ENCODE assay signal across 15 cellular contexts in the genomic region with DNA sequence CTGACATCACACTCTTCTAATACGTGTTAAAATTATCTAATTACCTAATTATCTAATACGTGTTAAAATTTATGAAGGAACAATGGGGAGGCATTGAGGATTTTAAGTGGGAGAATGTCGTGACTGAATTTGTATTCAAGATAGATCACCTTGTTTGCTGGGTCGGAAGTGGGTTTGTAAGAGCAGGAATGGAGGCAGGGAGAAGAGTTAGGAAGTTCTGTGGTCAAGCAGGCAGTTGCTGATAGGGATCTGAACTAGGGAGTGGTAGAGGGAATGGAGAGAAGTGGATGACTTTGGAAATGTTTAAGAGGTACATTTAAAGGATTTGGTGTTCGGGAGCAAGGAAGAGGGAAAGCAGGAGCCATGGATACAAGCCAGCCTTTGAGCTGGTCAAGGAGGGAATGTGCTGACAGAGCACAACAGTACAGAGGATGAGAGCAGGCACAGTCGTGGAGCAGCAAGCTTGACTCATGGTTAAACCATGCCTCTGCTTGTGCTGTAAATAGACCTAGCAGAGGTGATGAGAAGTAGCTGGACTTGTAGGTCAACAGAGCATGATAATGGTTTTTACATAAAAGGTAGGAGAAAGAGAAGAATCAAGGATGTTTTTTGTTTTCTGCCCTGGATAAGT. TPM values are rescaled to one million over a fixed set of nuclear protein-coding genes. Genes with fewer than 3 reads are reported as not detected.
DNase-seq lines count a peak whose midpoint lies in the region; ATAC-seq, FAIRE-seq and TF ChIP-seq lines count a peak whose summit lies in the region.
"Had no signal": no experiment of that assay in that cellular context is flagged by ENCODE, and none has a peak within 500 bp of the region (broad histone marks: within the 10 kb centered on the region; RNA-seq: fewer than 3 reads in every experiment).

No MANE protein-coding gene starts in this region.

- TF ChIP-seq EP300 in A549 (IDR thresholded peaks at IDR 0.05) (no peak), gastroesophageal sphincter (IDR thresholded peaks at IDR 0.05) (no peak)

- H3K4me2 ChIP-seq in A549, result no peak overlapping the region

- intact Hi-C loops in activated CD8-positive, alpha-beta T cell treated with anti-CD3 and anti-CD28 coated beads for 36 hours (cut with micrococcal nuclease), result no loop called here

- peaks cover 6% of the 10 kb centered on the region for H3K27me3 ChIP-seq in gastroesophageal sphincter
- H3K27me3 ChIP-seq: ascending aorta, BE2C had no signal

- no peaks in the 10 kb centered on the region for H3K36me3 ChIP-seq in gastroesophageal sphincter
- H3K36me3 ChIP-seq: ascending aorta, BE2C had no signal

- H3K27me3 Mint-ChIP-seq in HFFc6 (ENCODE audit: insufficient read depth), result no peaks in the 10 kb centered on the region; the same call in 1 of the 2 replicates
- H3K27me3 Mint-ChIP-seq in activated T-helper 17 cell treated with anti-CD3 and anti-CD28 coated beads, Interleukin-2, amount 50 U/mL, for 72 hours, result no peaks in the 10 kb centered on the region
- H3K27me3 Mint-ChIP-seq in activated CD8-positive, alpha-beta T cell treated with anti-CD3 and anti-CD28 coated beads for 36 hours, result no peaks in the 10 kb centered on the region

- H3K9me3 Mint-ChIP-seq in HFFc6, result no peaks in the 10 kb centered on the region
- H3K9me3 Mint-ChIP-seq in activated T-helper 17 cell treated with anti-CD3 and anti-CD28 coated beads, Interleukin-2, amount 50 U/mL, for 72 hours, result no peaks in the 10 kb centered on the region
- no peaks in the 10 kb centered on the region for H3K9me3 Mint-ChIP-seq in activated CD8-positive, alpha-beta T cell treated with anti-CD3 and anti-CD28 coated beads for 36 hours

- H3K36me3 Mint-ChIP-seq in HFFc6 (ENCODE audit: low read depth), result no peaks in the 10 kb centered on the region
- peaks cover 5% of the 10 kb centered on the region for H3K36me3 Mint-ChIP-seq in activated T-helper 17 cell treated with anti-CD3 and anti-CD28 coated beads, Interleukin-2, amount 50 U/mL, for 72 hours (ENCODE audit: low read depth)
- peaks cover 8% of the 10 kb centered on the region for H3K36me3 Mint-ChIP-seq in activated CD8-positive, alpha-beta T cell treated with anti-CD3 and anti-CD28 coated beads for 36 hours (ENCODE audit: low read depth)

- no peak for FAIRE-seq in A549 (lab: Jason Lieb, UNC)
- FAIRE-seq: endometrium, GM18507 had no signal

- TF ChIP-seq POLR2A in A549 (IDR thresholded peaks at IDR 0.05; ENCODE audit: low read length) (no peak), gastroesophageal sphincter (IDR thresholded peaks at IDR 0.05) (no peak)

- H3K9me3 ChIP-seq in A549 (no peaks in the 10 kb centered on the region), gastroesophageal sphincter (no peaks in the 10 kb centered on the region)
- H3K9me3 ChIP-seq: ascending aorta, BE2C had no signal

- H3K4me3 Mint-ChIP-seq in HFFc6, result no peak overlapping the region
- H3K4me3 Mint-ChIP-seq in activated T-helper 17 cell treated with anti-CD3 and anti-CD28 coated beads, Interleukin-2, amount 50 U/mL, for 72 hours, result no peak overlapping the region
- H3K4me3 Mint-ChIP-seq in activated CD8-positive, alpha-beta T cell treated with anti-CD3 and anti-CD28 coated beads for 36 hours, result no peak overlapping the region

- peak in 1 of 2 experiments; percentile 51; a peak in 1 of 6 replicates for ATAC-seq in A549
- no peak for ATAC-seq in gastroesophageal sphincter
- ATAC-seq in activated T-helper 17 cell treated with anti-CD3 and anti-CD28 coated beads, Interleukin-2, amount 50 U/mL, for 72 hours (replicated peaks), result no peak
- ATAC-seq in activated CD8-positive, alpha-beta T cell treated with anti-CD3 and anti-CD28 coated beads for 36 hours, result no peak

- peak in 1 of 2 experiments; percentile 14 for DNase-seq in A549 (ENCODE audit: low read depth in 1 of 2, low spot score in 1 of 2)
- peak; percentile 22 for DNase-seq in HFFc6
- DNase-seq in choroid plexus epithelial cell (ENCODE audit: low read depth), result peak; percentile 93
- DNase-seq in kidney glomerular epithelial cell (lab: John Stamatoyannopoulos, UW), result peak; percentile 88
- no peak for DNase-seq in occipital lobe (lab: John Stamatoyannopoulos, UW)
- DNase-seq in activated CD8-positive, alpha-beta T cell treated with anti-CD3 and anti-CD28 coated beads for 36 hours, result no peak
- DNase-seq: BE2C, GDM1, NCI-H1930 had no signal

- TF ChIP-seq RAD21 in A549 (conservative IDR thresholded peaks at IDR 0.05 in 1 of 2, IDR thresholded peaks at IDR 0.05 in 1 of 2), result no peak

- H3K27ac Mint-ChIP-seq in HFFc6, result no peak overlapping the region
- H3K27ac Mint-ChIP-seq in activated T-helper 17 cell treated with anti-CD3 and anti-CD28 coated beads, Interleukin-2, amount 50 U/mL, for 72 hours, result no peak overlapping the region
- no peak overlapping the region for H3K27ac Mint-ChIP-seq in activated CD8-positive, alpha-beta T cell treated with anti-CD3 and anti-CD28 coated beads for 36 hours

- TF ChIP-seq CTCF in A549 (IDR thresholded peaks at IDR 0.05) (no peak), HFFc6 (IDR thresholded peaks at IDR 0.05) (no peak), choroid plexus epithelial cell (conservative IDR thresholded peaks at IDR 0.05; ENCODE audit: low read depth, low read length) (no peak), gastroesophageal sphincter (IDR thresholded peaks at IDR 0.05) (no peak)
- TF ChIP-seq CTCF in activated CD8-positive, alpha-beta T cell treated with anti-CD3 and anti-CD28 coated beads for 36 hours (IDR thresholded peaks at IDR 0.05), result no peak

- H3K4me1 ChIP-seq in A549 (no peaks in the 10 kb centered on the region), gastroesophageal sphincter (no peaks in the 10 kb centered on the region)
- H3K4me1 ChIP-seq: ascending aorta, BE2C had no signal

- H3K27ac ChIP-seq in A549 (no peak overlapping the region), gastroesophageal sphincter (no peak overlapping the region)
- H3K27ac ChIP-seq: ascending aorta, VCaP had no signal

- H3K4me1 Mint-ChIP-seq in HFFc6 (ENCODE audit: low read depth), result no peaks in the 10 kb centered on the region
- peaks cover 25% of the 10 kb centered on the region for H3K4me1 Mint-ChIP-seq in activated T-helper 17 cell treated with anti-CD3 and anti-CD28 coated beads, Interleukin-2, amount 50 U/mL, for 72 hours
- H3K4me1 Mint-ChIP-seq in activated CD8-positive, alpha-beta T cell treated with anti-CD3 and anti-CD28 coated beads for 36 hours (ENCODE audit: low read depth), result peaks cover 40% of the 10 kb centered on the region

- CTCF ChIA-PET in A549 (lab: Yijun Ruan, JAX), result interaction anchor here (0.8 to 1.3 kb wide), 2 partner anchors 83 to 1020 kb away, joined by 3 to 4 read pairs; no protein-coding TSS in a partner anchor
- CTCF ChIA-PET in activated CD8-positive, alpha-beta T cell treated with anti-CD3 and anti-CD28 coated beads for 36 hours (lab: Charles Lee), result interaction anchor here (0.9 to 1.6 kb wide), 5 partner anchors 16 to 419 kb away, joined by 3 to 4 read pairs (median 4); a partner anchor contains a TSS

- 22% methylated on average over 6 of the region's 6 CpGs for WGBS in A549 (ENCODE audit: missing lambda C conversion rate)
- 42 to 63% methylated on average over 6 of the region's 6 CpGs for WGBS in gastroesophageal sphincter (ENCODE audit: low coverage in 1 of 2), 2 donors

- no peak overlapping the region for H3K4me3 ChIP-seq in A549
- H3K4me3 ChIP-seq in choroid plexus epithelial cell (ENCODE audit: low read depth, low read length), result no peak overlapping the region
- no peak overlapping the region for H3K4me3 ChIP-seq in gastroesophageal sphincter
- H3K4me3 ChIP-seq: ascending aorta had no signal

- POLR2A ChIA-PET in A549 (lab: Yijun Ruan, JAX), result no interaction called here
- POLR2A ChIA-PET in activated CD8-positive, alpha-beta T cell treated with anti-CD3 and anti-CD28 coated beads for 36 hours (lab: Charles Lee), result interaction anchor here (0.9 to 1.4 kb wide), 4 partner anchors 14 to 136 kb away, joined by 3 to 5 read pairs (median 4); a partner anchor contains a TSS

TF ChIP-seq in A549, 52 proteins besides CTCF, POLR2A, EP300 and RAD21:
- TF ChIP-seq MAFK (IDR thresholded peaks at IDR 0.05; ENCODE audit: partially characterized antibody) (peak; percentile 87), ZNF302 (CRISPR knock-in tag; IDR thresholded peaks at IDR 0.05) (no peak), MAZ (IDR thresholded peaks at IDR 0.05; ENCODE audit: borderline replicate concordance, low read depth, low read length) (no peak)
TF ChIP-seq in A549: peak in this region for 1.

RNA-seq across cellular contexts. Expression of a gene that starts 16.2 kb away (rescaled TPM):
- polyA plus RNA-seq in A549 (2011; rRNA removed), result 0.04 and 0.12 TPM in 2 replicates
- polyA plus RNA-seq in A549 (2012; cell fraction: cytosol; rRNA removed), result not detected in 2 replicates
- polyA plus RNA-seq in A549 (2012; cell fraction: nucleus; rRNA removed), result 0.01 and 0.09 TPM in 2 replicates
- not detected in 3 replicates for polyA plus RNA-seq in A549 (2017; fragmentation: RNase III; extraction: RNeasy Plus Mini Kit Qiagen cat#74134 plus additional on column Dnase treatment)
- not detected in 2 replicates for polyA minus RNA-seq in A549 (2011; rRNA and poly(A)+ RNA removed)
- not detected for total RNA-seq in HFFc6 (2021; fragmentation: NEBNext Ultra II Directional; extraction: Animal tissue kit (Norgen Biotek cat#: 25700))
- total RNA-seq in occipital lobe, result 0.16 TPM
- total RNA-seq in gastroesophageal sphincter, result 1 to 10 TPM in 1 of 4 donors, under 1 TPM in 2, not detected in 1; 0.47 to 5.0 (median 0.89) TPM
- 1 to 10 TPM; 3.7 to 5.6 TPM for total RNA-seq in activated T-helper 17 cell treated with anti-CD3 and anti-CD28 coated beads, Interleukin-2, amount 50 U/mL, for 72 hours
- 1 to 10 TPM; 5.8 to 6.0 TPM for total RNA-seq in activated CD8-positive, alpha-beta T cell treated with anti-CD3 and anti-CD28 coated beads for 36 hours

RNA-seq across cellular contexts. Expression of a gene that starts 33.8 kb away (rescaled TPM):
- polyA plus RNA-seq in A549 (2011; rRNA removed) (not detected in 2 replicates), A549 (2017; fragmentation: RNase III; extraction: RNeasy Plus Mini Kit Qiagen cat#74134 plus additional on column Dnase treatment) (not detected in 3 replicates)
- not detected in 2 replicates for polyA plus RNA-seq in A549 (2012; cell fraction: cytosol; rRNA removed)
- polyA plus RNA-seq in A549 (2012; cell fraction: nucleus; rRNA removed), result not detected in 2 replicates
- polyA minus RNA-seq in A549 (2011; rRNA and poly(A)+ RNA removed), result not detected in 2 replicates
- under 1 TPM in 1 of 6 experiments, not detected in 5; 0.05 TPM for total RNA-seq in HFFc6 (2021; fragmentation: NEBNext Ultra II Directional; extraction: Animal tissue kit (Norgen Biotek cat#: 25700))
- total RNA-seq in occipital lobe (0.62 TPM), gastroesophageal sphincter (under 1 TPM in 1 of 4 donors, not detected in 3; 0.22 TPM)
- total RNA-seq in activated T-helper 17 cell treated with anti-CD3 and anti-CD28 coated beads, Interleukin-2, amount 50 U/mL, for 72 hours, result under 1 TPM; 0.11 TPM
- total RNA-seq in activated CD8-positive, alpha-beta T cell treated with anti-CD3 and anti-CD28 coated beads for 36 hours, result under 1 TPM in 1 of 2 experiments, not detected in 1; 0.07 TPM
- total RNA-seq: ascending aorta had no signal

Comparison
In these comparisons a context has a peak if more than half of its experiments do, and no peak if none do; other contexts are left out.
1. DNase-seq: peak in HFFc6 (single experiment), choroid plexus epithelial cell (single experiment) and kidney glomerular epithelial cell (single experiment); none in occipital lobe (single experiment) and activated CD8-positive, alpha-beta T cell treated with anti-CD3 and anti-CD28 coated beads for 36 hours (single experiment).